Comparison of ENCODE assay signal across 13 cellular contexts in genomic region chr7:79217976-79218626, GRCh38.
DNase-seq lines count a peak whose midpoint lies in the region; ATAC-seq and TF ChIP-seq lines count a peak whose summit lies in the region.
"Had no signal": no experiment of that assay in that cellular context is flagged by ENCODE, and none has a peak within 500 bp of the region (broad histone marks: within the 10 kb centered on the region; RNA-seq: fewer than 3 reads in every experiment).

No MANE protein-coding gene starts in this region.

- H3K56ac ChIP-seq in IMR-90 (ENCODE audit: extremely low read depth, insufficient read depth, low read length) = no peak overlapping the region

- H3K4me3 ChIP-seq in IMR-90 (ENCODE audit: insufficient read depth, low read depth, low read length) (no peak overlapping the region), mucosa of descending colon (no peak overlapping the region), coronary artery (no peak overlapping the region), MM.1S (ENCODE audit: low read length) (no peak overlapping the region)
- H3K4me3 ChIP-seq: GM23338 had no signal

- H3K27me3 ChIP-seq in IMR-90 (ENCODE audit: control insufficient read depth, insufficient read depth, low read length) (no peaks in the 10 kb centered on the region), MM.1S (replicated peaks; ENCODE audit: insufficient read depth, low read length) (no peaks in the 10 kb centered on the region)

- H2BK5ac ChIP-seq in IMR-90 (ENCODE audit: low read depth, low read length, poor library complexity, severe bottlenecking) = peak overlapping the region; percentile 34

- no peak overlapping the region for H4K91ac ChIP-seq in IMR-90 (ENCODE audit: insufficient read depth, low read depth, low read length)

- no peaks in the 10 kb centered on the region for H3K79me2 ChIP-seq in MM.1S (ENCODE audit: low read length)

- H4K5ac ChIP-seq in IMR-90 (ENCODE audit: low read depth, low read length) = peak overlapping the region; percentile 23; the same call in 1 of the 2 replicates

- H3K4me2 ChIP-seq in IMR-90 (ENCODE audit: low read depth, low read length) (no peak overlapping the region; the same call in 1 of the 2 replicates), MM.1S (ENCODE audit: low read depth, low read length) (no peak overlapping the region)
- H3K4me2 ChIP-seq: GM23338 had no signal

- H3F3A ChIP-seq in MM.1S (ENCODE audit: insufficient read depth, low read length) = no peaks in the 10 kb centered on the region; the same call in 1 of the 2 replicates

- H3K27ac ChIP-seq in IMR-90 (ENCODE audit: insufficient read depth, low read length) (no peak overlapping the region), epithelial cell of prostate (peak overlapping the region; percentile 28), coronary artery (no peak overlapping the region), MM.1S (ENCODE audit: low read length) (no peak overlapping the region)
- H3K27ac ChIP-seq: C4-2B, HL-60 had no signal

- no peak overlapping the region for H4K8ac ChIP-seq in IMR-90 (ENCODE audit: low read depth in 2 of 2, low read length in 2 of 2)

- no peak overlapping the region for H3K9ac ChIP-seq in IMR-90 (ENCODE audit: low read depth, low read length)
- H3K9ac ChIP-seq in MM.1S (ENCODE audit: low read length) = no peak overlapping the region

- intact Hi-C loops in IMR-90 (cut with micrococcal nuclease) = no loop called here
- intact Hi-C loops in mucosa of descending colon (cut with DNase I, micrococcal nuclease) = no loop called here

- H3K9me2 ChIP-seq in MM.1S (replicated peaks; ENCODE audit: insufficient read depth, low read length) = no peaks in the 10 kb centered on the region

- H2AK5ac ChIP-seq in IMR-90 (ENCODE audit: low read depth, low read length) = no peak overlapping the region; the same call in 1 of the 2 replicates

- H3K4me1 ChIP-seq in IMR-90 (ENCODE audit: control insufficient read depth, insufficient read depth, low read length) = no peaks in the 10 kb centered on the region; the same call in 1 of the 2 replicates
- H3K4me1 ChIP-seq in mucosa of descending colon (ENCODE audit: low read depth) = peaks cover 7% of the 10 kb centered on the region
- H3K4me1 ChIP-seq in MM.1S (ENCODE audit: low read length) = peaks cover 11% of the 10 kb centered on the region

- TF ChIP-seq POLR2A in IMR-90 (IDR thresholded peaks at IDR 0.05; ENCODE audit: low read depth, low read length) = no peak

- no peaks in the 10 kb centered on the region for H3K36me3 ChIP-seq in IMR-90 (ENCODE audit: control insufficient read depth, insufficient read depth, low read length)
- no peaks in the 10 kb centered on the region for H3K36me3 ChIP-seq in mucosa of descending colon (ENCODE audit: low read depth)
- H3K36me3 ChIP-seq in MM.1S (replicated peaks; ENCODE audit: insufficient read depth, low read length) = no peaks in the 10 kb centered on the region

- no peak overlapping the region for H2BK15ac ChIP-seq in IMR-90 (ENCODE audit: low read depth, low read length)

- no peak for ATAC-seq in IMR-90 (ENCODE audit: low read depth)
- peak; percentile 51 for ATAC-seq in mucosa of descending colon
- ATAC-seq: GM23338 had no signal

- no peak overlapping the region for H3K23ac ChIP-seq in IMR-90 (ENCODE audit: low read depth, low read length)

- H4K20me1 ChIP-seq in IMR-90 (ENCODE audit: insufficient read depth, low read length) (no peaks in the 10 kb centered on the region), MM.1S (ENCODE audit: insufficient read depth, low read length) (no peaks in the 10 kb centered on the region)

- POLR2A ChIA-PET in IMR-90 (lab: Charles Lee; ENCODE audit: unreplicated experiment) = no interaction called here

- H3K79me1 ChIP-seq in IMR-90 (ENCODE audit: low read depth in 1 of 2, low read length in 2 of 2) = peaks cover 3 to 15% of the 10 kb centered on the region in 2 experiments; a peak in 3 of 4 replicates

- peak overlapping the region; percentile 10; the same call in 1 of the 2 replicates for H3K4ac ChIP-seq in IMR-90 (ENCODE audit: low read depth, low read length)

- no peak for DNase-seq in IMR-90
- DNase-seq in epithelial cell of prostate (ENCODE audit: low read depth, low spot score) = no peak
- no peak for DNase-seq in mucosa of descending colon
- no peak for DNase-seq in nucleus accumbens (lab: John Stamatoyannopoulos, UW)
- DNase-seq in coronary artery (ENCODE audit: low spot score) = no peak
- DNase-seq in MM.1S = no peak
- DNase-seq: AML-193; CD4-positive, alpha-beta T cell; GDM1 had no signal

- H3K14ac ChIP-seq in IMR-90 (replicated peaks; ENCODE audit: low read depth, low read length) = no peak overlapping the region

- peaks cover 3% of the 10 kb centered on the region; the same call in 1 of the 2 replicates for H3K9me1 ChIP-seq in IMR-90 (ENCODE audit: insufficient read depth, low read length)

- no peak for TF ChIP-seq RAD21 in IMR-90 (IDR thresholded peaks at IDR 0.05; ENCODE audit: low read length)

- no peak overlapping the region for H2AK9ac ChIP-seq in IMR-90 (replicated peaks; ENCODE audit: low read depth, low read length, poor library complexity)

- no peak overlapping the region for H2AFZ ChIP-seq in IMR-90 (replicated peaks; ENCODE audit: low read length, poor library complexity)
- H2AFZ ChIP-seq in MM.1S (ENCODE audit: low read length) = no peak overlapping the region
- H2AFZ ChIP-seq: GM23338 had no signal

- no peak for TF ChIP-seq CTCF in IMR-90 (conservative IDR thresholded peaks at IDR 0.05; ENCODE audit: low read depth, low read length)
- TF ChIP-seq CTCF in mucosa of descending colon (IDR thresholded peaks at IDR 0.05) = no peak
- no peak for TF ChIP-seq CTCF in coronary artery (IDR thresholded peaks at IDR 0.05)
- TF ChIP-seq CTCF in MM.1S (IDR thresholded peaks at IDR 0.05; ENCODE audit: low read length) = no peak

- no peak overlapping the region; the same call in 1 of the 2 replicates for H2BK20ac ChIP-seq in IMR-90 (ENCODE audit: low read depth, low read length)

- dilution Hi-C loops in IMR-90 (cut with HindIII; ENCODE audit: low sequenced_read_pairs, unreplicated experiment) = no loop called here

- no CpG with 5 or more reads among the region's 5 CpGs for WGBS in IMR-90 (ENCODE audit: extremely low coverage in 2 of 2, insufficient read length in 1 of 2), 2 experiments

- H3K9me3 ChIP-seq in IMR-90 (ENCODE audit: control insufficient read depth, insufficient read depth, low read length) (no peaks in the 10 kb centered on the region), mucosa of descending colon (no peaks in the 10 kb centered on the region), MM.1S (replicated peaks; ENCODE audit: insufficient read depth, low read length) (no peaks in the 10 kb centered on the region)
- H3K9me3 ChIP-seq: Caco-2 had no signal

- in situ Hi-C loops in IMR-90 (cut with MboI; ENCODE audit: low sequenced_read_pairs) = no loop called here

- CTCF ChIA-PET in IMR-90 (lab: Yijun Ruan, JAX) = no interaction called here

- BruUV-seq in IMR-90 (replicated peaks; lab: Mats Ljungman, UMichigan) = no TSS peak

- H3K18ac ChIP-seq in IMR-90 (ENCODE audit: low read depth, low read length) = no peak overlapping the region; the same call in 1 of the 2 replicates

- no peak overlapping the region for H2BK120ac ChIP-seq in IMR-90 (ENCODE audit: low read depth, low read length)

TF ChIP-seq in IMR-90, 13 proteins besides CTCF, POLR2A, EP300 and RAD21:
- TF ChIP-seq MAFK (IDR thresholded peaks at IDR 0.05; ENCODE audit: low read depth, low read length) = no peak
- TF ChIP-seq FOS (IDR thresholded peaks at IDR 0.05; ENCODE audit: low read depth, low read length) = no peak
- TF ChIP-seq MXI1 (IDR thresholded peaks at IDR 0.05; ENCODE audit: borderline replicate concordance, low read depth, low read length) = no peak
TF ChIP-seq in IMR-90: peak in this region for 0.
